8 cellular contexts compared by ENCODE assay signal in the genomic region with DNA sequence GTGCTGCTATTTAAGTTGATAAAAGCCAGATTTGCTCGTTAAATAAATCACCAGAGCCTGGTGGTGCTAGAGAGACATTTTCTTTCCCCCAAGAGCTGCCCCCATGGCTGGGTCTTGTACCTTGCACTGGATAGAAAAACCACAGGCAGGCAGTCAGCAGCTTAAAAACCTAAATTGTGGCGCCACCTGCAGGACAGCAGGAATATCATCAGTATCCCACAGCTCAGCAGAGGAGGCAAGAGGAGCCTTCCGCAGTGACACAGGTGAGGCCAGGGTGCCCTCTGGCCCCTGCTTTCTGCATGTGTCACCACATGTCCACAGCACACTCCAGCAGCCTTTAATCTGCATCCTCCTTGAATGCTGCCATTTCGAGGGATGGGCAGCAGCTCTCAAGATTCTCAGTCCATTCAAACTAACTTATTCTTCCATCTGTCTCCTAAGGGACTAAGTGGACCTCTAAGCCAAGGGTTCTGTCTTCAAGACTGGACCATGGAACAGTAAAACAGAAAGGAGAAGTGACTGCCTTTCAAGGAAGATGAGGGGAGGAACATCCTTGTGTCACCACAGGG. TPM values are rescaled to one million over a fixed set of nuclear protein-coding genes. Genes with fewer than 3 reads are reported as not detected.
DNase-seq lines count a peak whose midpoint lies in the region; ATAC-seq and TF ChIP-seq lines count a peak whose summit lies in the region.

No MANE protein-coding gene starts in this region.

- H3K4me1 Mint-ChIP-seq in activated CD4-positive, alpha-beta T cell treated with anti-CD3 and anti-CD28 coated beads, Interleukin-2, amount 10 ng/mL, durations not matched to agents 24 days and 14 days = peaks cover 14% of the 10 kb centered on the region

- no peak overlapping the region for H3K27ac Mint-ChIP-seq in activated CD4-positive, alpha-beta T cell treated with anti-CD3 and anti-CD28 coated beads, Interleukin-2, amount 10 ng/mL, durations not matched to agents 24 days and 14 days

- peaks cover 27% of the 10 kb centered on the region for H3K27me3 ChIP-seq in lower lobe of right lung (ENCODE audit: low read depth)

- H3K4me3 ChIP-seq in lower lobe of right lung = no peak overlapping the region

- H3K36me3 Mint-ChIP-seq in activated CD4-positive, alpha-beta T cell treated with anti-CD3 and anti-CD28 coated beads, Interleukin-2, amount 10 ng/mL, durations not matched to agents 24 days and 14 days (ENCODE audit: low read depth) = no peaks in the 10 kb centered on the region

- intact Hi-C loops in activated CD4-positive, alpha-beta T cell treated with anti-CD3 and anti-CD28 coated beads, Interleukin-2, amount 10 ng/mL, durations not matched to agents 24 days and 14 days (cut with micrococcal nuclease) = loop anchor here (1.0 to 2.0 kb wide), 4 partner anchors 186 to 854 kb away; no protein-coding TSS in a partner anchor
- intact Hi-C loops in lower lobe of right lung (cut with DNase I) = loop anchor here (5.0 kb wide), 1 partner anchor 264 kb away; no protein-coding TSS in a partner anchor

- H3K27me3 Mint-ChIP-seq in activated CD4-positive, alpha-beta T cell treated with anti-CD3 and anti-CD28 coated beads, Interleukin-2, amount 10 ng/mL, durations not matched to agents 24 days and 14 days = peaks cover 58% of the 10 kb centered on the region

- peak; percentile 69 for DNase-seq in NCI-H345 treated with DMSO at 0.1 percent for 48 hours (lab: John Stamatoyannopoulos, UW; ENCODE audit: unreplicated experiment)
- peak; percentile 92 for DNase-seq in activated CD4-positive, alpha-beta T cell treated with anti-CD3 and anti-CD28 coated beads, Interleukin-2, amount 10 ng/mL, durations not matched to agents 24 days and 14 days
- DNase-seq in dedifferentiated amniotic fluid mesenchymal stem cell (ENCODE audit: extremely low spot score) = peak; percentile 56
- no peak for DNase-seq in lower lobe of right lung
- DNase-seq in stimulated activated CD8-positive, alpha-beta memory T cell treated with anti-CD3 and anti-CD28 coated beads, Interleukin-12 subunit alpha, Interleukin-12 subunit beta, amount 100 ng/mL, for 1 hour (ENCODE audit: low read depth) = peak; percentile 25

- H3K27ac ChIP-seq in lower lobe of right lung = no peak overlapping the region

- ATAC-seq in HG03045 (IDR thresholded peaks at IDR 0.05; ENCODE audit: unreplicated experiment) (peak; percentile 59), lower lobe of right lung (peak; percentile 56 to 80), HG02840 (IDR thresholded peaks at IDR 0.05; ENCODE audit: low FRiP score, unreplicated experiment) (no peak)

- H3K9me3 Mint-ChIP-seq in activated CD4-positive, alpha-beta T cell treated with anti-CD3 and anti-CD28 coated beads, Interleukin-2, amount 10 ng/mL, durations not matched to agents 24 days and 14 days = no peaks in the 10 kb centered on the region

- H3K4me1 ChIP-seq in lower lobe of right lung = peaks cover 6% of the 10 kb centered on the region

- no peak overlapping the region for H3K4me3 Mint-ChIP-seq in activated CD4-positive, alpha-beta T cell treated with anti-CD3 and anti-CD28 coated beads, Interleukin-2, amount 10 ng/mL, durations not matched to agents 24 days and 14 days

- H3K36me3 ChIP-seq in lower lobe of right lung = no peaks in the 10 kb centered on the region

- peak; percentile 76 for TF ChIP-seq CTCF in GM12872 (IDR thresholded peaks at IDR 0.05; ENCODE audit: insufficient read depth, low read depth, low read length)
- peak; percentile 79 for TF ChIP-seq CTCF in lower lobe of right lung (IDR thresholded peaks at IDR 0.05)

- no peaks in the 10 kb centered on the region for H3K9me3 ChIP-seq in lower lobe of right lung

RNA-seq across cellular contexts. Expression of gene PLXNA4, which starts 4.5 kb away (rescaled TPM):
- 0.54 and 0.70 TPM in 2 replicates for total RNA-seq in activated CD4-positive, alpha-beta T cell treated with anti-CD3 and anti-CD28 coated beads, Interleukin-2, amount 10 ng/mL, durations not matched to agents 24 days and 14 days
- 4.3 TPM for total RNA-seq in lower lobe of right lung
